18 cellular contexts compared by ENCODE assay signal in genomic region chr1:5477716-5478115, GRCh38.
DNase-seq lines count a peak whose midpoint lies in the region.
"Had no signal": no experiment of that assay in that cellular context is flagged by ENCODE, and none has a peak within 500 bp of the region (broad histone marks: within the 10 kb centered on the region; RNA-seq: fewer than 3 reads in every experiment).

No MANE protein-coding gene starts in this region.

- 91% methylated on average over 9 of the region's 11 CpGs for WGBS in mesenchymal stem cell

- H2AK5ac ChIP-seq in mesenchymal stem cell (ENCODE audit: low read length, severe bottlenecking) = no peak overlapping the region

- DNase-seq in Ammon's horn (ENCODE audit: low spot score) (peak; percentile 66), SHP77 treated with DMSO at 0.1 percent for 48 hours (lab: John Stamatoyannopoulos, UW) (peak; percentile 42), medulla oblongata (ENCODE audit: extremely low spot score) (peak; percentile 50), retina (peak; percentile 59), NK-92 (lab: John Stamatoyannopoulos, UW; ENCODE audit: unreplicated experiment) (no peak), 8988T (no peak), mesenchymal stem cell (no peak)
- DNase-seq: CD8-positive, alpha-beta T cell; DND-41; NCI-H1105; NCI-H2081; NCI-H2171 treated with DMSO at 0.1 percent for 48 hours; NCI-H446; NCI-H82; RPMI8226; SJCRH30 had no signal

- H3K27me3 ChIP-seq in mesenchymal stem cell (ENCODE audit: control insufficient read depth in 1 of 2, insufficient read depth in 1 of 2, low read length in 2 of 2) = no peaks in the 10 kb centered on the region
- H3K27me3 ChIP-seq: BLaER1 had no signal

- H3K4me2 ChIP-seq in mesenchymal stem cell (ENCODE audit: low read length, poor library complexity, severe bottlenecking) = no peak overlapping the region
- H3K4me2 ChIP-seq: A549, BLaER1 had no signal

- no peak overlapping the region for H3K18ac ChIP-seq in mesenchymal stem cell (ENCODE audit: low read depth in 1 of 2, low read length in 2 of 2)

- H3K36me3 ChIP-seq in mesenchymal stem cell (ENCODE audit: control insufficient read depth in 1 of 2, insufficient read depth in 2 of 2, low read depth in 1 of 2, low read length in 2 of 2) = no peaks in the 10 kb centered on the region
- H3K36me3 ChIP-seq: BLaER1, SJCRH30 had no signal

- no peaks in the 10 kb centered on the region for H3K9me3 ChIP-seq in mesenchymal stem cell (ENCODE audit: control insufficient read depth, low read length)
- H3K9me3 ChIP-seq: A549, BLaER1, SJCRH30 had no signal

- no peak overlapping the region for H2BK12ac ChIP-seq in mesenchymal stem cell (ENCODE audit: low read length in 2 of 2)

- no peak overlapping the region for H2BK120ac ChIP-seq in mesenchymal stem cell (ENCODE audit: low read depth, low read length)

- no peak overlapping the region for H2BK15ac ChIP-seq in mesenchymal stem cell (ENCODE audit: low read depth, poor library complexity, severe bottlenecking)

- H3K14ac ChIP-seq in mesenchymal stem cell (ENCODE audit: low read length in 2 of 2) = no peak overlapping the region

- no peaks in the 10 kb centered on the region for H3K4me1 ChIP-seq in mesenchymal stem cell (ENCODE audit: control insufficient read depth, insufficient read depth, low read depth, low read length)
- H3K4me1 ChIP-seq: A549, SJCRH30 had no signal

- H2BK5ac ChIP-seq in mesenchymal stem cell (ENCODE audit: low read depth, low read length, poor library complexity, severe bottlenecking) = no peak overlapping the region

- H3K27ac ChIP-seq in mesenchymal stem cell (ENCODE audit: low read length, poor library complexity, severe bottlenecking) = no peak overlapping the region
- H3K27ac ChIP-seq: A549, BLaER1, SJCRH30 had no signal

- no peak overlapping the region for H3K4ac ChIP-seq in mesenchymal stem cell (ENCODE audit: low read depth in 1 of 2, low read length in 2 of 2)

- no peak overlapping the region for H3K9ac ChIP-seq in mesenchymal stem cell (ENCODE audit: low read length)
- H3K9ac ChIP-seq: BLaER1 had no signal

- H2AFZ ChIP-seq in mesenchymal stem cell (ENCODE audit: low read depth, low read length) = no peak overlapping the region

- H3K23ac ChIP-seq in mesenchymal stem cell (ENCODE audit: low read length in 2 of 2) = no peak overlapping the region

- H3K4me3 ChIP-seq in mesenchymal stem cell (ENCODE audit: insufficient read depth in 1 of 2, low read depth in 1 of 2, low read length in 2 of 2) = no peak overlapping the region
- H3K4me3 ChIP-seq: A549, BLaER1, SJCRH30 had no signal

- H4K91ac ChIP-seq in mesenchymal stem cell (ENCODE audit: low read length) = no peak overlapping the region

- no peaks in the 10 kb centered on the region for H3K79me1 ChIP-seq in mesenchymal stem cell (replicated peaks; ENCODE audit: low read length, poor library complexity, severe bottlenecking)

- no peak overlapping the region for H4K8ac ChIP-seq in mesenchymal stem cell (ENCODE audit: low read length)

Comparison
In these comparisons a context has a peak if more than half of its experiments do, and no peak if none do; other contexts are left out.
1. DNase-seq: peak in Ammon's horn (single experiment), SHP77 treated with DMSO at 0.1 percent for 48 hours (single experiment), medulla oblongata (single experiment) and retina (single experiment); none in NK-92 (single experiment), 8988T (single experiment) and mesenchymal stem cell (single experiment).